ENCODE assay signal across 18 cellular contexts in the genomic region with DNA sequence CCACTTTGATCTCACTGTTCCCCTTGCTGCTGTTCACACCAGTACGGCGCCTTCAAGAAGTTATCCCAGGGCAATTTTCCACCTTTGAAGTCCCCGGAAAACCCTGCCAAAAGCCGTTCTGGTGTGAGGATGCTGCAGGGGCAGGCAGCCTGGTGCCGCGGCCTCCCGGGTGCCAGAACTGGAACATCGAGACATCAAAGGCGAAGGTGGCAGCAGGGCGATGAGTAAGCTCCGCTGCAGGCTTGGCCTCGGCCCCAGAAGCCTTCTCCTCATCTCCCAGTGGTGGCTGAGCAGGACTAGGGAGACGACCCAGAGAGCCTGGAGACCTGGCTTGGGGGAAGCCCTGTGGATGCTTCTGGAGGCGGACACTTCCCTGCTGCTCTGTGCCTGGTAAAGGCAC.
DNase-seq lines count a peak whose midpoint lies in the region; ATAC-seq and TF ChIP-seq lines count a peak whose summit lies in the region.
"Had no signal": no experiment of that assay in that cellular context is flagged by ENCODE, and none has a peak within 500 bp of the region (broad histone marks: within the 10 kb centered on the region; RNA-seq: fewer than 3 reads in every experiment).

No MANE protein-coding gene starts in this region.

- H3K4me2 ChIP-seq in mammary epithelial cell (ENCODE audit: insufficient read depth, low read depth, low read length) (no peak overlapping the region), neural progenitor cell (no peak overlapping the region)

- H3K4me3 Mint-ChIP-seq in neural progenitor cell: no peak overlapping the region
- H3K4me3 Mint-ChIP-seq: stimulated activated naive B cell treated with anti-CD40 and anti-IgM and Interleukin-4, amounts not matched to agents 10 μg/mL and 1 μg/mL and 100 μg/mL, for 72 hours; type B pancreatic cell had no signal

- H3K36me3 ChIP-seq in MG63 (no peaks in the 10 kb centered on the region), mammary epithelial cell (ENCODE audit: insufficient read depth, low read length) (no peaks in the 10 kb centered on the region), neural progenitor cell (no peaks in the 10 kb centered on the region), uterus (no peaks in the 10 kb centered on the region)
- H3K36me3 ChIP-seq: left ventricle myocardium inferior, spleen had no signal

- in situ Hi-C loops in mammary epithelial cell (cut with MboI; ENCODE audit: low sequenced_read_pairs in 2 of 2): no loop called here

- no TSS peak for BruUV-seq in mammary epithelial cell (replicated peaks; lab: Mats Ljungman, UMichigan)

- H3K9me3 ChIP-seq in MG63 (no peaks in the 10 kb centered on the region), mammary epithelial cell (replicated peaks; ENCODE audit: insufficient read depth, low read length) (no peaks in the 10 kb centered on the region), neural progenitor cell (ENCODE audit: low read depth) (no peaks in the 10 kb centered on the region), uterus (no peaks in the 10 kb centered on the region)
- H3K9me3 ChIP-seq: psoas muscle had no signal

- CTCF ChIA-PET in mammary epithelial cell (lab: Charles Lee; ENCODE audit: low non-redundant PET): no interaction called here

- H3K9ac ChIP-seq in mammary epithelial cell (ENCODE audit: insufficient read depth, low read length): no peak overlapping the region
- no peak overlapping the region for H3K9ac ChIP-seq in neural progenitor cell

- H3K36me3 Mint-ChIP-seq in neural progenitor cell: no peaks in the 10 kb centered on the region
- H3K36me3 Mint-ChIP-seq: stimulated activated naive B cell treated with anti-CD40 and anti-IgM and Interleukin-4, amounts not matched to agents 10 μg/mL and 1 μg/mL and 100 μg/mL, for 72 hours; type B pancreatic cell had no signal

- H3K79me2 ChIP-seq in mammary epithelial cell (ENCODE audit: insufficient read depth, low read length) (no peaks in the 10 kb centered on the region), neural progenitor cell (ENCODE audit: low read depth) (no peaks in the 10 kb centered on the region)

- H3K9me3 Mint-ChIP-seq in neural progenitor cell: peaks cover 2% of the 10 kb centered on the region
- H3K9me3 Mint-ChIP-seq: type B pancreatic cell had no signal

- no CpG with 5 or more reads among the region's 14 CpGs for WGBS in mammary epithelial cell (ENCODE audit: low coverage, missing lambda C conversion rate)

- H3K4me3 ChIP-seq in MG63: no peak overlapping the region
- H3K4me3 ChIP-seq in mammary epithelial cell (replicated peaks in 1 of 3; ENCODE audit: insufficient read depth in 1 of 3, low read depth in 2 of 3, low read length in 3 of 3): no peak overlapping the region
- no peak overlapping the region for H3K4me3 ChIP-seq in neural progenitor cell
- no peak overlapping the region for H3K4me3 ChIP-seq in uterus
- H3K4me3 ChIP-seq: left ventricle myocardium inferior, psoas muscle, spleen had no signal

- H3K27me3 ChIP-seq in MG63 (no peaks in the 10 kb centered on the region), mammary epithelial cell (ENCODE audit: insufficient read depth, low read length) (no peaks in the 10 kb centered on the region), neural progenitor cell (no peaks in the 10 kb centered on the region), uterus (no peaks in the 10 kb centered on the region)

- H3K27ac Mint-ChIP-seq in neural progenitor cell: no peak overlapping the region
- H3K27ac Mint-ChIP-seq: stimulated activated naive B cell treated with anti-CD40 and anti-IgM and Interleukin-4, amounts not matched to agents 10 μg/mL and 1 μg/mL and 100 μg/mL, for 72 hours; type B pancreatic cell had no signal

- no peak for TF ChIP-seq POLR2A in uterus (IDR thresholded peaks at IDR 0.05)

- peaks cover 2% of the 10 kb centered on the region for H3K4me1 Mint-ChIP-seq in neural progenitor cell
- H3K4me1 Mint-ChIP-seq: stimulated activated naive B cell treated with anti-CD40 and anti-IgM and Interleukin-4, amounts not matched to agents 10 μg/mL and 1 μg/mL and 100 μg/mL, for 72 hours had no signal

- H3F3A ChIP-seq in neural progenitor cell (ENCODE audit: low read depth): peaks cover 7% of the 10 kb centered on the region

- peak overlapping the region; percentile 59 for H2AFZ ChIP-seq in mammary epithelial cell (ENCODE audit: low read depth, low read length)
- peak overlapping the region; percentile 69 for H2AFZ ChIP-seq in neural progenitor cell (replicated peaks)

- DNase-seq in Ammon's horn (ENCODE audit: low spot score): peak; percentile 25
- peak; percentile 42 for DNase-seq in MG63
- no peak for DNase-seq in mammary epithelial cell
- DNase-seq in neural progenitor cell (ENCODE audit: low spot score): no peak
- DNase-seq in SHP77 treated with DMSO at 0.1 percent for 48 hours (lab: John Stamatoyannopoulos, UW): no peak
- DNase-seq in uterus: no peak
- DNase-seq: 8988T; activated effector memory CD4-positive, alpha-beta T cell treated with Interleukin-2 at 50 U/mL for 16 hours; DMS53; NCI-H2029 had no signal

- H3K27ac ChIP-seq in mammary epithelial cell (ENCODE audit: insufficient read depth, low read depth, low read length) (no peak overlapping the region), neural progenitor cell (no peak overlapping the region), uterus (no peak overlapping the region)
- H3K27ac ChIP-seq: C4-2B, left ventricle myocardium inferior, psoas muscle, spleen had no signal

- dilution Hi-C loops in mammary epithelial cell (cut with HindIII; ENCODE audit: low sequenced_read_pairs): no loop called here

- H3K4me1 ChIP-seq in mammary epithelial cell (ENCODE audit: insufficient read depth, low read length) (no peaks in the 10 kb centered on the region), neural progenitor cell (peaks cover 4% of the 10 kb centered on the region), uterus (no peaks in the 10 kb centered on the region)
- H3K4me1 ChIP-seq: left ventricle myocardium inferior, psoas muscle had no signal

- H4K20me1 ChIP-seq in mammary epithelial cell (ENCODE audit: insufficient read depth, low read length) (no peaks in the 10 kb centered on the region), neural progenitor cell (ENCODE audit: low read depth) (no peaks in the 10 kb centered on the region)

- TF ChIP-seq CTCF in mammary epithelial cell (conservative IDR thresholded peaks at IDR 0.05 in 1 of 2, IDR thresholded peaks at IDR 0.05 in 1 of 2; ENCODE audit: extremely low read depth in 1 of 2, insufficient read depth in 1 of 2, low read depth in 1 of 2, low read length in 2 of 2) (no peak), neural progenitor cell (IDR thresholded peaks at IDR 0.05) (no peak), uterus (IDR thresholded peaks at IDR 0.05) (no peak)

- no peak for ATAC-seq in GM18873 (IDR thresholded peaks at IDR 0.05; ENCODE audit: low FRiP score, unreplicated experiment)
- ATAC-seq in GM18511 (IDR thresholded peaks at IDR 0.05; ENCODE audit: unreplicated experiment): no peak

- intact Hi-C loops in mammary epithelial cell (cut with micrococcal nuclease): no loop called here
- intact Hi-C loops in uterus (cut with DNase I; ENCODE audit: low total_unique reads): no loop called here

- peaks cover 4% of the 10 kb centered on the region for H3K27me3 Mint-ChIP-seq in neural progenitor cell (ENCODE audit: insufficient read depth, low read depth)
- H3K27me3 Mint-ChIP-seq: type B pancreatic cell had no signal

Comparison
In these comparisons a context has a peak if more than half of its experiments do, and no peak if none do; other contexts are left out.
1. DNase-seq: peak in Ammon's horn (single experiment) and MG63 (single experiment); none in mammary epithelial cell (single experiment), neural progenitor cell (single experiment), SHP77 treated with DMSO at 0.1 percent for 48 hours (single experiment) and uterus (0 of 2).